1 cellular context compared by ENCODE assay signal in the genomic region with DNA sequence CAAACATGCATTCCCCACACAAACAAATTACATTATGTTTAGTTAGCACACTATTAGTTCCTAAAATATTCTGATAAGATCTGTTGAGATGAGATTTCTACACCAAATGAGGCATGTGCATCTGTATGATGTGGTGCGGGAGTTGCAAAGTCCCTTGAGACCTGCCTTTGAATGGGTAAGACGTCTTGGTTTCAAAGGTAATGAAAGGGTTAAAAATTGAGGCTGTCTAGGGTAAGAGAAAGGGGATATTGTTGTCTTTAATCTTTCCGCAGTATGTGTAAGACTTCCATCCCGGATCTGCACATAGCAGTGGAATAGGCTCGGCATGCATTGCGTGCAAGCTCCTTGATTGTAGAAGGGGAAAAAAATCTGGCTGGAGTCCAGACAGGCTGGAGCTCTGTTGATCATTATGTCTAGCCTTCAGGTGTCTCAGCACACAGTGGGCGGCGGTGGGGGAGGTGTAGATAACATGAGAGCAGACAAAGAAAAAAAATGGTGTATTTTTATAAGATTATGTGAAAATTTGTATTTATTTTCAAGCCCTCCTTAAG.
TF ChIP-seq lines count a peak whose summit lies in the region.

No MANE protein-coding gene starts in this region.

TF ChIP-seq in WTC11, 78 proteins besides CTCF, POLR2A, EP300 and RAD21 (continued from another document):
- TF ChIP-seq, protein P1, sequence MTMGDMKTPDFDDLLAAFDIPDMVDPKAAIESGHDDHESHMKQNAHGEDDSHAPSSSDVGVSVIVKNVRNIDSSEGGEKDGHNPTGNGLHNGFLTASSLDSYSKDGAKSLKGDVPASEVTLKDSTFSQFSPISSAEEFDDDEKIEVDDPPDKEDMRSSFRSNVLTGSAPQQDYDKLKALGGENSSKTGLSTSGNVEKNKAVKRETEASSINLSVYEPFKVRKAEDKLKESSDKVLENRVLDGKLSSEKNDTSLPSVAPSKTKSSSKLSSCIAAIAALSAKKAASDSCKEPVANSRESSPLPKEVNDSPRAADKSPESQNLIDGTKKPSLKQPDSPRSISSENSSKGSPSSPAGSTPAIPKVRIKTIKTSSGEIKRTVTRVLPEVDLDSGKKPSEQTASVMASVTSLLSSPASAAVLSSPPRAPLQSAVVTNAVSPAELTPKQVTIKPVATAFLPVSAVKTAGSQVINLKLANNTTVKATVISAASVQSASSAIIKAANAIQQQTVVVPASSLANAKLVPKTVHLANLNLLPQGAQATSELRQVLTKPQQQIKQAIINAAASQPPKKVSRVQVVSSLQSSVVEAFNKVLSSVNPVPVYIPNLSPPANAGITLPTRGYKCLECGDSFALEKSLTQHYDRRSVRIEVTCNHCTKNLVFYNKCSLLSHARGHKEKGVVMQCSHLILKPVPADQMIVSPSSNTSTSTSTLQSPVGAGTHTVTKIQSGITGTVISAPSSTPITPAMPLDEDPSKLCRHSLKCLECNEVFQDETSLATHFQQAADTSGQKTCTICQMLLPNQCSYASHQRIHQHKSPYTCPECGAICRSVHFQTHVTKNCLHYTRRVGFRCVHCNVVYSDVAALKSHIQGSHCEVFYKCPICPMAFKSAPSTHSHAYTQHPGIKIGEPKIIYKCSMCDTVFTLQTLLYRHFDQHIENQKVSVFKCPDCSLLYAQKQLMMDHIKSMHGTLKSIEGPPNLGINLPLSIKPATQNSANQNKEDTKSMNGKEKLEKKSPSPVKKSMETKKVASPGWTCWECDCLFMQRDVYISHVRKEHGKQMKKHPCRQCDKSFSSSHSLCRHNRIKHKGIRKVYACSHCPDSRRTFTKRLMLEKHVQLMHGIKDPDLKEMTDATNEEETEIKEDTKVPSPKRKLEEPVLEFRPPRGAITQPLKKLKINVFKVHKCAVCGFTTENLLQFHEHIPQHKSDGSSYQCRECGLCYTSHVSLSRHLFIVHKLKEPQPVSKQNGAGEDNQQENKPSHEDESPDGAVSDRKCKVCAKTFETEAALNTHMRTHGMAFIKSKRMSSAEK (CRISPR knock-in tag; IDR thresholded peaks at IDR 0.05; ENCODE audit: borderline replicate concordance), result no peak
- TF ChIP-seq ZNF671 (CRISPR knock-in tag; IDR thresholded peaks at IDR 0.05), result no peak
- TF ChIP-seq, protein P2, sequence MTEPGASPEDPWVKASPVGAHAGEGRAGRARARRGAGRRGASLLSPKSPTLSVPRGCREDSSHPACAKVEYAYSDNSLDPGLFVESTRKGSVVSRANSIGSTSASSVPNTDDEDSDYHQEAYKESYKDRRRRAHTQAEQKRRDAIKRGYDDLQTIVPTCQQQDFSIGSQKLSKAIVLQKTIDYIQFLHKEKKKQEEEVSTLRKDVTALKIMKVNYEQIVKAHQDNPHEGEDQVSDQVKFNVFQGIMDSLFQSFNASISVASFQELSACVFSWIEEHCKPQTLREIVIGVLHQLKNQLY (CRISPR knock-in tag; IDR thresholded peaks at IDR 0.05), result no peak
